10 cellular contexts compared by ENCODE assay signal in genomic region chr13:109783447-109783814, GRCh38. TPM values are rescaled to one million over a fixed set of nuclear protein-coding genes. Genes with fewer than 3 reads are reported as not detected.
A peak's percentile ranks its signal among the peaks of the same experiment; 100 is the strongest.
DNase-seq lines count a peak whose midpoint lies in the region; TF ChIP-seq lines count a peak whose summit lies in the region.
"Had no signal": no experiment of that assay in that cellular context is flagged by ENCODE, and none has a peak within 500 bp of the region (broad histone marks: within the 10 kb centered on the region; RNA-seq: fewer than 3 reads in every experiment).

No MANE protein-coding gene starts in this region.

- H3K4me3 ChIP-seq in BJ (ENCODE audit: low read depth, low read length) (peak overlapping the region; percentile 55), HUES6 (ENCODE audit: low read depth, low read length) (peak overlapping the region; percentile 71; the same call in 1 of the 2 replicates), mammary epithelial cell (replicated peaks in 1 of 3; ENCODE audit: insufficient read depth in 1 of 3, low read depth in 2 of 3, low read length in 3 of 3) (peak overlapping the region in 2 of 3 experiments; percentile 75 to 81), osteoblast (ENCODE audit: insufficient read depth, low read length) (no peak overlapping the region)

- dilution Hi-C loops in mammary epithelial cell (cut with HindIII; ENCODE audit: low sequenced_read_pairs), result no loop called here

- H3K9me3 ChIP-seq in HUES6 (ENCODE audit: control insufficient read depth, insufficient read depth, low read depth, low read length) (no peaks in the 10 kb centered on the region), mammary epithelial cell (replicated peaks; ENCODE audit: insufficient read depth, low read length) (no peaks in the 10 kb centered on the region), osteoblast (ENCODE audit: low read depth, low read length) (no peaks in the 10 kb centered on the region)

- H2AFZ ChIP-seq in mammary epithelial cell (ENCODE audit: low read depth, low read length) (no peak overlapping the region), osteoblast (ENCODE audit: low read length) (no peak overlapping the region)

- H4K20me1 ChIP-seq in mammary epithelial cell (ENCODE audit: insufficient read depth, low read length) (peaks cover 7% of the 10 kb centered on the region), osteoblast (ENCODE audit: insufficient read depth, low read length) (no peaks in the 10 kb centered on the region)

- peaks cover 11% of the 10 kb centered on the region for H3K36me3 Mint-ChIP-seq in activated CD4-positive, alpha-beta T cell treated with anti-CD3 and anti-CD28 coated beads, Interleukin-2, amount 10 ng/mL, durations not matched to agents 7 days and 5 days (ENCODE audit: low read depth)

- H3K27ac ChIP-seq in HUES6 (ENCODE audit: low read depth, low read length) (no peak overlapping the region), mammary epithelial cell (ENCODE audit: insufficient read depth, low read depth, low read length) (no peak overlapping the region), osteoblast (ENCODE audit: low read depth, low read length) (no peak overlapping the region)

- no peaks in the 10 kb centered on the region for H3K9me3 Mint-ChIP-seq in activated CD4-positive, alpha-beta T cell treated with anti-CD3 and anti-CD28 coated beads, Interleukin-2, amount 10 ng/mL, durations not matched to agents 7 days and 5 days
- H3K9me3 Mint-ChIP-seq: IgD-negative memory B cell had no signal

- POLR2A ChIA-PET in BJ (lab: Charles Lee), result no interaction called here
- POLR2A ChIA-PET in activated CD4-positive, alpha-beta T cell treated with anti-CD3 and anti-CD28 coated beads, Interleukin-2, amount 10 ng/mL, durations not matched to agents 7 days and 5 days (lab: Charles Lee), result no interaction called here

- intact Hi-C loops in mammary epithelial cell (cut with micrococcal nuclease), result loop anchor here (5.0 to 10.0 kb wide), 2 partner anchors 321 to 526 kb away; no protein-coding TSS in a partner anchor

- H3K27ac Mint-ChIP-seq in activated CD4-positive, alpha-beta T cell treated with anti-CD3 and anti-CD28 coated beads, Interleukin-2, amount 10 ng/mL, durations not matched to agents 7 days and 5 days, result no peak overlapping the region

- H3K27me3 Mint-ChIP-seq in activated CD4-positive, alpha-beta T cell treated with anti-CD3 and anti-CD28 coated beads, Interleukin-2, amount 10 ng/mL, durations not matched to agents 7 days and 5 days, result peaks cover 4% of the 10 kb centered on the region
- H3K27me3 Mint-ChIP-seq: IgD-negative memory B cell had no signal

- peaks cover 37% of the 10 kb centered on the region for H3K4me1 Mint-ChIP-seq in activated CD4-positive, alpha-beta T cell treated with anti-CD3 and anti-CD28 coated beads, Interleukin-2, amount 10 ng/mL, durations not matched to agents 7 days and 5 days

- H3K4me3 Mint-ChIP-seq in activated CD4-positive, alpha-beta T cell treated with anti-CD3 and anti-CD28 coated beads, Interleukin-2, amount 10 ng/mL, durations not matched to agents 7 days and 5 days, result no peak overlapping the region

- H3K4me1 ChIP-seq in HUES6 (ENCODE audit: control insufficient read depth, insufficient read depth, low read length) (peaks cover 26% of the 10 kb centered on the region), mammary epithelial cell (ENCODE audit: insufficient read depth, low read length) (peaks cover 37% of the 10 kb centered on the region), osteoblast (ENCODE audit: insufficient read depth, low read length) (no peaks in the 10 kb centered on the region)

- BruUV-seq in mammary epithelial cell (replicated peaks; lab: Mats Ljungman, UMichigan), result no TSS peak

- DNase-seq in BJ (ENCODE audit: low read depth) (no peak), mammary epithelial cell (no peak), osteoblast (ENCODE audit: insufficient read length, low spot score, missing footprints) (peak; percentile 85), T1000 (lab: John Stamatoyannopoulos, UW) (no peak), NCI-H345 treated with DMSO at 0.1 percent for 48 hours (lab: John Stamatoyannopoulos, UW; ENCODE audit: unreplicated experiment) (no peak)
- no peak for DNase-seq in stimulated activated CD4-positive, alpha-beta T cell treated with anti-CD3 and anti-CD28 coated beads, Interleukin-4, amount 100 ng/mL, for 24 hours
- no peak for DNase-seq in activated CD4-positive, alpha-beta T cell treated with anti-CD3 and anti-CD28 coated beads, Interleukin-2, amount 10 ng/mL, durations not matched to agents 7 days and 5 days
- DNase-seq: stimulated activated naive CD4-positive, alpha-beta T cell treated with Interleukin-2 at 50 U/mL for 16 hours had no signal

- peak overlapping the region; percentile 70 for H3K4me2 ChIP-seq in mammary epithelial cell (ENCODE audit: insufficient read depth, low read depth, low read length)
- no peak overlapping the region for H3K4me2 ChIP-seq in osteoblast (ENCODE audit: insufficient read depth, low read length)

- in situ Hi-C loops in mammary epithelial cell (cut with MboI; ENCODE audit: low sequenced_read_pairs in 2 of 2), result loop anchor here in 1 of 2 donors (10.0 to 25.0 kb wide), 2 partner anchors 231 to 521 kb away; no protein-coding TSS in a partner anchor

- H3K36me3 ChIP-seq in BJ (ENCODE audit: control insufficient read depth, insufficient read depth, low read length) (peaks cover 13% of the 10 kb centered on the region), HUES6 (ENCODE audit: control insufficient read depth, insufficient read depth, low read length) (peaks cover 4% of the 10 kb centered on the region; the same call in 1 of the 2 replicates), mammary epithelial cell (ENCODE audit: insufficient read depth, low read length) (peaks cover 11% of the 10 kb centered on the region), osteoblast (ENCODE audit: insufficient read depth, low read length) (no peaks in the 10 kb centered on the region)

- TF ChIP-seq CTCF in BJ (IDR thresholded peaks at IDR 0.05; ENCODE audit: insufficient read depth, low read depth, low read length) (peak; percentile 31), mammary epithelial cell (conservative IDR thresholded peaks at IDR 0.05 in 1 of 2, IDR thresholded peaks at IDR 0.05 in 1 of 2; ENCODE audit: extremely low read depth in 1 of 2, insufficient read depth in 1 of 2, low read depth in 1 of 2, low read length in 2 of 2) (no peak), osteoblast (IDR thresholded peaks at IDR 0.05; ENCODE audit: extremely low read depth, low read depth, low read length) (no peak)

- CTCF ChIA-PET in BJ (lab: Yijun Ruan, JAX), result interaction anchor here (0.9 to 1.9 kb wide), 7 partner anchors 121 to 868 kb away, joined by 3 to 12 read pairs (median 4); no protein-coding TSS in a partner anchor
- CTCF ChIA-PET in mammary epithelial cell (lab: Charles Lee; ENCODE audit: low non-redundant PET), result no interaction called here
- CTCF ChIA-PET in activated CD4-positive, alpha-beta T cell treated with anti-CD3 and anti-CD28 coated beads, Interleukin-2, amount 10 ng/mL, durations not matched to agents 7 days and 5 days (lab: Charles Lee), result interaction anchor here (0.6 to 0.9 kb wide), 3 partner anchors 14 to 607 kb away, joined by 3 to 4 read pairs (median 3); no protein-coding TSS in a partner anchor

- H3K27me3 ChIP-seq in BJ (ENCODE audit: control insufficient read depth, insufficient read depth, low read length) (no peaks in the 10 kb centered on the region), HUES6 (ENCODE audit: control insufficient read depth, insufficient read depth, low read length) (peaks cover 15% of the 10 kb centered on the region), mammary epithelial cell (ENCODE audit: insufficient read depth, low read length) (no peaks in the 10 kb centered on the region), osteoblast (ENCODE audit: insufficient read depth, low read length) (peaks cover 17% of the 10 kb centered on the region)

- 94% methylated on average over 17 of the region's 29 CpGs for WGBS in mammary epithelial cell (ENCODE audit: low coverage, missing lambda C conversion rate)

- H3K79me2 ChIP-seq in mammary epithelial cell (ENCODE audit: insufficient read depth, low read length), result peaks cover 83% of the 10 kb centered on the region
- H3K79me2 ChIP-seq in osteoblast (ENCODE audit: insufficient read depth, low read length), result peaks cover 22% of the 10 kb centered on the region

- H3K9ac ChIP-seq in HUES6 (ENCODE audit: low read length) (no peak overlapping the region), mammary epithelial cell (ENCODE audit: insufficient read depth, low read length) (no peak overlapping the region)

RNA-seq across cellular contexts. Expression of gene IRS2, which starts 3.0 kb away (rescaled TPM):
- 1.3 and 2.0 TPM in 2 replicates for polyA plus RNA-seq in BJ (2011; rRNA removed)
- polyA minus RNA-seq in BJ (2011; rRNA and poly(A)+ RNA removed), result 2.2 and 3.3 TPM in 2 replicates
- total RNA-seq in mammary epithelial cell, result 10 to 100 TPM; 22.7 to 37.8 TPM
- polyA plus RNA-seq in mammary epithelial cell, result 6.2 TPM
- 14.0 TPM for polyA minus RNA-seq in mammary epithelial cell
- 7.1 and 8.3 TPM in 2 replicates for total RNA-seq in osteoblast
- 1 to 10 TPM; 3.4 to 4.2 TPM for total RNA-seq in activated CD4-positive, alpha-beta T cell treated with anti-CD3 and anti-CD28 coated beads, Interleukin-2, amount 10 ng/mL, durations not matched to agents 7 days and 5 days
